In genomic region chr10:104895981-104896380, GRCh38 we compare ENCODE assay signal across 19 cellular contexts.
"Had no signal": no experiment of that assay in that cellular context is flagged by ENCODE, and none has a peak within 500 bp of the region (broad histone marks: within the 10 kb centered on the region; RNA-seq: fewer than 3 reads in every experiment).

No MANE protein-coding gene starts in this region.

- ATAC-seq: foreskin keratinocyte; mucosa of descending colon; naive thymus-derived CD8-positive, alpha-beta T cell; stimulated activated naive B cell treated with anti-CD40 and anti-IgM and Interleukin-4, amounts not matched to agents 10 μg/mL and 1 μg/mL and 100 μg/mL, for 72 hours; stimulated activated naive CD8-positive, alpha-beta T cell treated with anti-CD3 and anti-CD28 coated beads, Interleukin-15, amount 100 ng/mL, for 72 hours had no signal

- H3K36me3 Mint-ChIP-seq: stimulated activated naive B cell treated with anti-CD40 and anti-IgM and Interleukin-4, amounts not matched to agents 10 μg/mL and 1 μg/mL and 100 μg/mL, for 72 hours had no signal

- H3K79me2 ChIP-seq: hepatocyte had no signal

- H3K27ac ChIP-seq: colonic mucosa, foreskin keratinocyte, hepatocyte, right atrium auricular region, sigmoid colon, skin epidermis, thoracic aorta, transverse colon had no signal

- H3K4me3 ChIP-seq: colonic mucosa, hepatocyte, mucosa of descending colon, right atrium auricular region, sigmoid colon, skin epidermis, thoracic aorta, transverse colon had no signal

- H3K27me3 Mint-ChIP-seq: stimulated activated naive B cell treated with anti-CD40 and anti-IgM and Interleukin-4, amounts not matched to agents 10 μg/mL and 1 μg/mL and 100 μg/mL, for 72 hours; stimulated activated naive CD8-positive, alpha-beta T cell treated with anti-CD3 and anti-CD28 coated beads, Interleukin-15, amount 100 ng/mL, for 72 hours had no signal

- H2AFZ ChIP-seq: hepatocyte had no signal

- H3K27ac Mint-ChIP-seq: naive thymus-derived CD8-positive, alpha-beta T cell; stimulated activated naive B cell treated with anti-CD40 and anti-IgM and Interleukin-4, amounts not matched to agents 10 μg/mL and 1 μg/mL and 100 μg/mL, for 72 hours; stimulated activated naive CD8-positive, alpha-beta T cell treated with anti-CD3 and anti-CD28 coated beads, Interleukin-15, amount 100 ng/mL, for 72 hours had no signal

- H3K36me3 ChIP-seq: colonic mucosa, right atrium auricular region, sigmoid colon, thoracic aorta, transverse colon had no signal

- H3K4me3 Mint-ChIP-seq: naive thymus-derived CD8-positive, alpha-beta T cell; stimulated activated naive B cell treated with anti-CD40 and anti-IgM and Interleukin-4, amounts not matched to agents 10 μg/mL and 1 μg/mL and 100 μg/mL, for 72 hours; stimulated activated naive CD8-positive, alpha-beta T cell treated with anti-CD3 and anti-CD28 coated beads, Interleukin-15, amount 100 ng/mL, for 72 hours had no signal

- H3K4me1 ChIP-seq: colonic mucosa, foreskin keratinocyte, right atrium auricular region, sigmoid colon, transverse colon had no signal

- DNase-seq: colonic mucosa; dermis blood vessel endothelial cell; erythroblast; foreskin keratinocyte; head of caudate nucleus; kidney glomerular epithelial cell; mammary epithelial cell; mucosa of descending colon; naive thymus-derived CD8-positive, alpha-beta T cell; sigmoid colon; stimulated activated CD4-positive, alpha-beta T cell treated with anti-CD3 and anti-CD28 coated beads, Interleukin-2, amount 100 ng/mL, for 24 hours; stimulated activated CD4-positive, alpha-beta T cell treated with anti-CD3 and anti-CD28 coated beads, Interleukin-4, amount 100 ng/mL, for 4 hours; stimulated activated naive B cell treated with anti-CD40 and anti-IgM and Interleukin-4, amounts not matched to agents 10 μg/mL and 1 μg/mL and 100 μg/mL, for 72 hours; stimulated activated naive CD8-positive, alpha-beta T cell treated with anti-CD3 and anti-CD28 coated beads, Interleukin-15, amount 100 ng/mL, for 72 hours; transverse colon had no signal

- H3K27me3 ChIP-seq: colonic mucosa, foreskin keratinocyte, hepatocyte, right atrium auricular region, transverse colon had no signal

- H3K4me1 Mint-ChIP-seq: stimulated activated naive B cell treated with anti-CD40 and anti-IgM and Interleukin-4, amounts not matched to agents 10 μg/mL and 1 μg/mL and 100 μg/mL, for 72 hours; stimulated activated naive CD8-positive, alpha-beta T cell treated with anti-CD3 and anti-CD28 coated beads, Interleukin-15, amount 100 ng/mL, for 72 hours had no signal

- H3K9me3 ChIP-seq: colonic mucosa, mucosa of descending colon, right atrium auricular region, sigmoid colon, thoracic aorta, transverse colon had no signal

- H3K4me2 ChIP-seq: hepatocyte had no signal
